ENCODE assay signal across 8 cellular contexts in the genomic region with DNA sequence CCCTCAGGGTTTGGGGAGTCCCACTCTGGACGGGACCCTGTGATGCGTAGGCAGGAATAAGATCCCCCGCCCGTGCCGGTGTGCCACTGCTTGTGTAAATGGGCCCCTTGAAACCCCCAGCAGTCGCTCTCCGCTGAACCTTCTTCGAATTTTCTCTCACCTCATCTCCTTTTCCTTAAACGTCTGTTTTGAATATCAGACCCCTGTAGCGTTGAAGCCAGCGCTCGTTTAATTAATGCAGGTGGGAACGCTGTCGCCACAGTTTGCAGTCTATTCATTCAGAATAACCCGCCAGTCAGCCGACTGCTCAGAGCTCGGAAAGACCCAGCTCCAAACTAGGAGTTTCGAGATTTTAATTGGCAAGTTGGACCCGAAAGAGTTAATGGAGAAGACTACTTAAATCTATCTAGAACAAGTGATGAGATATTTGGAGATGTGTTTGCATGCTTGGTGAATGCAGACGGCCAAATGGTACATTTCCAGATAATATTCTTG. TPM values are rescaled to one million over a fixed set of nuclear protein-coding genes. Genes with fewer than 3 reads are reported as not detected.
DNase-seq lines count a peak whose midpoint lies in the region; ATAC-seq lines count a peak whose summit lies in the region.

No MANE protein-coding gene starts in this region.

- DNase-seq in activated T-cell treated with anti-CD3 and anti-CD28 coated beads, Interleukin-2, amount 50 U/mL, for 24 hours: no peak
- no peak for DNase-seq in activated T-cell treated with anti-CD3 and anti-CD28 coated beads for 4 hours
- DNase-seq in NCI-H1436 treated with DMSO at 0.1 percent for 48 hours (lab: John Stamatoyannopoulos, UW): no peak
- DNase-seq in HCEC 1CT: no peak

- peaks cover 32% of the 10 kb centered on the region for H3K36me3 Mint-ChIP-seq in activated T-cell treated with anti-CD3 and anti-CD28 coated beads, Interleukin-2, amount 50 U/mL, for 24 hours (ENCODE audit: low read depth)
- peaks cover 28% of the 10 kb centered on the region for H3K36me3 Mint-ChIP-seq in activated T-helper 17 cell treated with anti-CD3 and anti-CD28 coated beads, Interleukin-2, amount 50 U/mL, for 72 hours (ENCODE audit: low read depth)
- peaks cover 9% of the 10 kb centered on the region for H3K36me3 Mint-ChIP-seq in stimulated activated memory B cell treated with anti-CD40 and anti-IgM and Interleukin-4, amounts not matched to agents 10 μg/mL and 1 μg/mL and 100 μg/mL, for 72 hours

- peaks cover 34% of the 10 kb centered on the region for H3K4me1 Mint-ChIP-seq in activated T-cell treated with anti-CD3 and anti-CD28 coated beads, Interleukin-2, amount 50 U/mL, for 24 hours (ENCODE audit: low read depth)
- peaks cover 21% of the 10 kb centered on the region for H3K4me1 Mint-ChIP-seq in activated T-helper 17 cell treated with anti-CD3 and anti-CD28 coated beads, Interleukin-2, amount 50 U/mL, for 72 hours
- H3K4me1 Mint-ChIP-seq in stimulated activated memory B cell treated with anti-CD40 and anti-IgM and Interleukin-4, amounts not matched to agents 10 μg/mL and 1 μg/mL and 100 μg/mL, for 72 hours: peaks cover 34% of the 10 kb centered on the region

- no peaks in the 10 kb centered on the region for H3K27me3 Mint-ChIP-seq in activated T-cell treated with anti-CD3 and anti-CD28 coated beads, Interleukin-2, amount 50 U/mL, for 24 hours
- H3K27me3 Mint-ChIP-seq in activated T-helper 17 cell treated with anti-CD3 and anti-CD28 coated beads, Interleukin-2, amount 50 U/mL, for 72 hours: no peaks in the 10 kb centered on the region
- H3K27me3 Mint-ChIP-seq in stimulated activated memory B cell treated with anti-CD40 and anti-IgM and Interleukin-4, amounts not matched to agents 10 μg/mL and 1 μg/mL and 100 μg/mL, for 72 hours: no peaks in the 10 kb centered on the region

- peak overlapping the region; percentile 88 for H3K4me3 Mint-ChIP-seq in activated T-cell treated with anti-CD3 and anti-CD28 coated beads, Interleukin-2, amount 50 U/mL, for 24 hours
- peak overlapping the region; percentile 84 for H3K4me3 Mint-ChIP-seq in activated T-helper 17 cell treated with anti-CD3 and anti-CD28 coated beads, Interleukin-2, amount 50 U/mL, for 72 hours
- peak overlapping the region; percentile 86 for H3K4me3 Mint-ChIP-seq in stimulated activated memory B cell treated with anti-CD40 and anti-IgM and Interleukin-4, amounts not matched to agents 10 μg/mL and 1 μg/mL and 100 μg/mL, for 72 hours

- H3K4me3 ChIP-seq in iPS-11a (ENCODE audit: low read depth, low read length): peak overlapping the region; percentile 83

- ATAC-seq in HG03378 (IDR thresholded peaks at IDR 0.05; ENCODE audit: unreplicated experiment): peak; percentile 25
- ATAC-seq in activated T-helper 17 cell treated with anti-CD3 and anti-CD28 coated beads, Interleukin-2, amount 50 U/mL, for 72 hours (replicated peaks): no peak
- no peak for ATAC-seq in stimulated activated memory B cell treated with anti-CD40 and anti-IgM and Interleukin-4, amounts not matched to agents 10 μg/mL and 1 μg/mL and 100 μg/mL, for 72 hours

- peak overlapping the region; percentile 95 for H3K27ac Mint-ChIP-seq in activated T-cell treated with anti-CD3 and anti-CD28 coated beads, Interleukin-2, amount 50 U/mL, for 24 hours
- H3K27ac Mint-ChIP-seq in activated T-helper 17 cell treated with anti-CD3 and anti-CD28 coated beads, Interleukin-2, amount 50 U/mL, for 72 hours: peak overlapping the region; percentile 97
- peak overlapping the region; percentile 85 for H3K27ac Mint-ChIP-seq in stimulated activated memory B cell treated with anti-CD40 and anti-IgM and Interleukin-4, amounts not matched to agents 10 μg/mL and 1 μg/mL and 100 μg/mL, for 72 hours

- no peaks in the 10 kb centered on the region for H3K9me3 Mint-ChIP-seq in activated T-cell treated with anti-CD3 and anti-CD28 coated beads, Interleukin-2, amount 50 U/mL, for 24 hours
- no peaks in the 10 kb centered on the region for H3K9me3 Mint-ChIP-seq in activated T-helper 17 cell treated with anti-CD3 and anti-CD28 coated beads, Interleukin-2, amount 50 U/mL, for 72 hours
- H3K9me3 Mint-ChIP-seq in stimulated activated memory B cell treated with anti-CD40 and anti-IgM and Interleukin-4, amounts not matched to agents 10 μg/mL and 1 μg/mL and 100 μg/mL, for 72 hours: no peaks in the 10 kb centered on the region

RNA-seq across cellular contexts. Expression of gene PPP2R5E, which starts 0.7 kb away (rescaled TPM):
- 10 to 100 TPM; 27.0 to 43.4 TPM for total RNA-seq in activated T-helper 17 cell treated with anti-CD3 and anti-CD28 coated beads, Interleukin-2, amount 50 U/mL, for 72 hours
